In the genomic region with DNA sequence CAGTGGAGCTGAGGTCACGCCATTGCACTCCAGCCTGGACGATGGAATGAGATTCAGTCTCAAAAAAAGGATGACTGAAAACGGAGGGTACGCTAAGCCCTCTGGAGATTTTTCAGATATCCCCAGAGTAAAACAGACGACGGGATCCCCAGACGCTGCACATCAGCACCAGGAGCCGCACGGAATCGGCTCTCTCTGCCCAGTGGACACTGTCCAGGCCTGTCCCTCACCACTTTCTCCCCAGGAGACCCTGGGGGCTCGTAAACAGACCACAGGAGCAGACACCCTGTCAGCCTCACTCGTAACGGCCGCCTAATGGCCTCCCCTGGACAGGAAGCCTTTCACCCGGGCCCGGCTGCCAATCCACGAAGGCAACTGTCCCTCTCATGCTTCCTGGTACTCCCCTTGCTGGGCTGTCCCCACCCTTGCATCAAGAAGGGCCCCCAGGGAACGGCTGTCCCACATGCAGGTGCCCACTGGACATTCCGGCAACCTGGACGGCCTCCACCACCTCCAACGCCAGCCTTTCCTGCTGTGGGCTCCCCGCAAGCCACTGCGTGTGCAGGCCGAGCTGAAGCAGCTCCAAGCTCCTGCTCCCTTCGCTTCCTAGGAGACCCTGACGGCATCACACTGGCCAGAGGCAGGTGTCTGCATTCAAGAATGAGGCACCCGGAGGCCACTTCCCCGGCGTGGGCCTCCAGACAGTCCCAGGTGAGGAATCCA, we compare ENCODE assay signal across 20 cellular contexts.
"Had no signal": no experiment of that assay in that cellular context is flagged by ENCODE, and none has a peak within 500 bp of the region (broad histone marks: within the 10 kb centered on the region; RNA-seq: fewer than 3 reads in every experiment).

No MANE protein-coding gene starts in this region.

- H3K4me1 ChIP-seq: neural progenitor cell, testis, uterus had no signal

- H3K9me3 ChIP-seq: esophagus muscularis mucosa, right lobe of liver, testis, uterus had no signal

- H3K36me3 ChIP-seq: neural progenitor cell, right lobe of liver, uterus had no signal

- ATAC-seq: naive thymus-derived CD4-positive, alpha-beta T cell; right lobe of liver; stimulated activated naive CD8-positive, alpha-beta T cell treated with anti-CD3 and anti-CD28 coated beads, Interleukin-15, Interleukin-2, amounts not matched to agents 100 U/mL and 50 U/mL, for 24 hours had no signal

- H3K4me3 ChIP-seq: esophagus muscularis mucosa, neural progenitor cell, right lobe of liver, testis, uterus had no signal

- H3K27me3 ChIP-seq: brain microvascular endothelial cell, esophagus muscularis mucosa, neural progenitor cell, right lobe of liver, testis, uterus had no signal

- H3K27ac ChIP-seq: brain microvascular endothelial cell, esophagus muscularis mucosa, neural progenitor cell, right lobe of liver, testis, uterus, VCaP had no signal

- DNase-seq: activated CD4-positive, alpha-beta T cell treated with anti-CD3 and anti-CD28 coated beads for 48 hours; activated CD4-positive, alpha-beta T cell treated with anti-CD3 and anti-CD28 coated beads, Interleukin-2, amount 50 U/mL, for 48 hours; activated CD8-positive, alpha-beta memory T cell treated with anti-CD3 and anti-CD28 coated beads for 24 hours; activated gamma-delta T cell; activated naive CD4-positive, alpha-beta T cell treated with anti-CD3 and anti-CD28 coated beads, Interleukin-2, amount 50 U/mL, for 16 hours; activated T-cell treated with anti-CD3 and anti-CD28 coated beads, Interleukin-2, amount 50 U/mL, for 1 hour; amniotic stem cell; brain microvascular endothelial cell; caudate nucleus; foreskin melanocyte; naive thymus-derived CD4-positive, alpha-beta T cell; right lobe of liver; stimulated activated CD4-positive, alpha-beta T cell treated with anti-CD3 and anti-CD28 coated beads, Interleukin-12 subunit alpha, Interleukin-12 subunit beta, amount 100 ng/mL, for 4 hours; stimulated activated CD4-positive, alpha-beta T cell treated with anti-CD3 and anti-CD28 coated beads, Interleukin-4, amount 100 ng/mL, for 1 hour; stimulated activated naive CD8-positive, alpha-beta T cell treated with anti-CD3 and anti-CD28 coated beads, Interleukin-15, Interleukin-2, amounts not matched to agents 100 U/mL and 50 U/mL, for 24 hours; testis; uterus had no signal
